ENCODE assay signal across 18 cellular contexts in genomic region chr18:45168883-45169585, GRCh38.
DNase-seq lines count a peak whose midpoint lies in the region; ATAC-seq and TF ChIP-seq lines count a peak whose summit lies in the region.
"Had no signal": no experiment of that assay in that cellular context is flagged by ENCODE, and none has a peak within 500 bp of the region (broad histone marks: within the 10 kb centered on the region; RNA-seq: fewer than 3 reads in every experiment).

No MANE protein-coding gene starts in this region.

- no peak for DNase-seq in Calu3
- DNase-seq in NB4 (ENCODE audit: low read depth): peak; percentile 2
- peak; percentile 62 for DNase-seq in choroid plexus epithelial cell (ENCODE audit: low read depth)
- no peak for DNase-seq in psoas muscle
- DNase-seq in activated naive CD4-positive, alpha-beta T cell treated with Interleukin-2 at 50 U/mL for 16 hours: no peak
- no peak for DNase-seq in CD4-positive, alpha-beta T cell
- DNase-seq in superior temporal gyrus (ENCODE audit: extremely low spot score): no peak
- no peak for DNase-seq in NCI-H1694 treated with DMSO at 0.1 percent for 48 hours (lab: John Stamatoyannopoulos, UW)
- DNase-seq: activated CD8-positive, alpha-beta memory T cell treated with anti-CD3 and anti-CD28 coated beads, Interleukin-2, amount 50 U/mL, for 48 hours; activated naive CD8-positive, alpha-beta T cell treated with anti-CD3 and anti-CD28 coated beads, Interleukin-2, amount 10 ng/mL, durations not matched to agents 7 days and 5 days; CD4-positive, alpha-beta memory T cell; NCI-H146; NCI-H774; SJCRH30 had no signal

- H3K27me3 Mint-ChIP-seq in Calu3 (ENCODE audit: unreplicated experiment): no peaks in the 10 kb centered on the region
- no peaks in the 10 kb centered on the region for H3K27me3 Mint-ChIP-seq in CD4-positive, alpha-beta T cell

- ATAC-seq in psoas muscle: peak; percentile 25 to 53 (median 46)
- no peak for ATAC-seq in CD4-positive, alpha-beta T cell (ENCODE audit: poor library complexity)
- ATAC-seq: HepG2 had no signal

- CTCF ChIA-PET in Calu3 (lab: Charles Lee): no interaction called here
- CTCF ChIA-PET in CD4-positive, alpha-beta T cell (lab: Charles Lee): no interaction called here

- H3K36me3 ChIP-seq in psoas muscle (ENCODE audit: insufficient read depth in 1 of 2, low read depth in 1 of 2): no peaks in the 10 kb centered on the region
- H3K36me3 ChIP-seq: SJCRH30 had no signal

- H3K4me1 ChIP-seq in psoas muscle: peaks cover 42% of the 10 kb centered on the region
- H3K4me1 ChIP-seq: SJCRH30 had no signal

- TF ChIP-seq POLR2A in NB4 (IDR thresholded peaks at IDR 0.05; ENCODE audit: extremely low read depth, insufficient read length): no peak

- no peaks in the 10 kb centered on the region for H3K9me3 ChIP-seq in psoas muscle
- no peaks in the 10 kb centered on the region for H3K9me3 ChIP-seq in CD4-positive, alpha-beta T cell (ENCODE audit: control insufficient read depth, low read length)
- H3K9me3 ChIP-seq: SJCRH30 had no signal

- POLR2A ChIA-PET in CD4-positive, alpha-beta T cell (lab: Charles Lee): no interaction called here

- peaks cover 55% of the 10 kb centered on the region for H3K4me1 Mint-ChIP-seq in Calu3 (ENCODE audit: low read depth, unreplicated experiment)
- H3K4me1 Mint-ChIP-seq in CD4-positive, alpha-beta T cell (ENCODE audit: low read depth): no peaks in the 10 kb centered on the region
- H3K4me1 Mint-ChIP-seq: CD4-positive, alpha-beta memory T cell had no signal

- no peak for TF ChIP-seq CTCF in Calu3 (IDR thresholded peaks at IDR 0.05; ENCODE audit: unreplicated experiment)
- TF ChIP-seq CTCF in NB4 (IDR thresholded peaks at IDR 0.05; ENCODE audit: low read depth, low read length): no peak
- TF ChIP-seq CTCF in choroid plexus epithelial cell (conservative IDR thresholded peaks at IDR 0.05; ENCODE audit: low read depth, low read length): no peak
- TF ChIP-seq CTCF in psoas muscle (IDR thresholded peaks at IDR 0.05): no peak
- no peak for TF ChIP-seq CTCF in CD4-positive, alpha-beta T cell (IDR thresholded peaks at IDR 0.05)

- no peaks in the 10 kb centered on the region for H3K9me3 Mint-ChIP-seq in Calu3 (ENCODE audit: low read depth, unreplicated experiment)
- no peaks in the 10 kb centered on the region for H3K9me3 Mint-ChIP-seq in CD4-positive, alpha-beta T cell
- H3K9me3 Mint-ChIP-seq: activated naive CD8-positive, alpha-beta T cell treated with anti-CD3 and anti-CD28 coated beads, Interleukin-2, amount 10 ng/mL, durations not matched to agents 7 days and 5 days; stimulated activated naive CD8-positive, alpha-beta T cell treated with anti-CD3 and anti-CD28 coated beads, Interleukin-15, Interleukin-2, amounts not matched to agents 100 ng/mL and 50 ng/mL, for 24 hours had no signal

- peaks cover 4% of the 10 kb centered on the region for H3K36me3 Mint-ChIP-seq in Calu3 (ENCODE audit: insufficient read depth, unreplicated experiment)
- H3K36me3 Mint-ChIP-seq in CD4-positive, alpha-beta T cell (ENCODE audit: low read depth): no peaks in the 10 kb centered on the region
- H3K36me3 Mint-ChIP-seq: activated naive CD8-positive, alpha-beta T cell treated with anti-CD3 and anti-CD28 coated beads, Interleukin-2, amount 10 ng/mL, durations not matched to agents 7 days and 5 days; CD4-positive, alpha-beta memory T cell had no signal

- peak overlapping the region; percentile 0 for H3K27ac ChIP-seq in psoas muscle
- no peak overlapping the region for H3K27ac ChIP-seq in CD4-positive, alpha-beta T cell (ENCODE audit: low read depth, low read length)
- H3K27ac ChIP-seq: SJCRH30, VCaP had no signal

- H3K27ac Mint-ChIP-seq in Calu3 (ENCODE audit: unreplicated experiment): peak overlapping the region; percentile 48
- H3K27ac Mint-ChIP-seq in CD4-positive, alpha-beta T cell: no peak overlapping the region
- H3K27ac Mint-ChIP-seq: activated naive CD8-positive, alpha-beta T cell treated with anti-CD3 and anti-CD28 coated beads, Interleukin-2, amount 10 ng/mL, durations not matched to agents 7 days and 5 days; CD4-positive, alpha-beta memory T cell; stimulated activated naive CD8-positive, alpha-beta T cell treated with anti-CD3 and anti-CD28 coated beads, Interleukin-15, Interleukin-2, amounts not matched to agents 100 ng/mL and 50 ng/mL, for 24 hours had no signal

- intact Hi-C loops in Calu3 (cut with micrococcal nuclease; ENCODE audit: unreplicated experiment): no loop called here
- intact Hi-C loops in psoas muscle (cut with DNase I): loop anchor here in 1 of 2 donors (10.0 kb wide), 1 partner anchor 166 kb away; no protein-coding TSS in a partner anchor
- intact Hi-C loops in CD4-positive, alpha-beta T cell (cut with DNase I, micrococcal nuclease): no loop called here

- H3K4me3 ChIP-seq in NB4 (ENCODE audit: low read depth, low read length) (no peak overlapping the region), choroid plexus epithelial cell (ENCODE audit: low read depth, low read length) (no peak overlapping the region), psoas muscle (no peak overlapping the region)
- H3K4me3 ChIP-seq: coronary artery, SJCRH30 had no signal

- H3K4me3 Mint-ChIP-seq in Calu3 (ENCODE audit: low read depth, unreplicated experiment): no peak overlapping the region
- H3K4me3 Mint-ChIP-seq in CD4-positive, alpha-beta T cell: no peak overlapping the region
- H3K4me3 Mint-ChIP-seq: activated naive CD8-positive, alpha-beta T cell treated with anti-CD3 and anti-CD28 coated beads, Interleukin-2, amount 10 ng/mL, durations not matched to agents 7 days and 5 days; CD4-positive, alpha-beta memory T cell; stimulated activated naive CD8-positive, alpha-beta T cell treated with anti-CD3 and anti-CD28 coated beads, Interleukin-15, Interleukin-2, amounts not matched to agents 100 ng/mL and 50 ng/mL, for 24 hours had no signal

- BruUV-seq in Calu3 (replicated peaks; lab: Mats Ljungman, UMichigan): no TSS peak

- 54 to 83% (median 67%) methylated on average over 2 of the region's 2 CpGs for WGBS in psoas muscle, 3 donors

- no peaks in the 10 kb centered on the region for H3K27me3 ChIP-seq in psoas muscle (ENCODE audit: insufficient read depth in 3 of 3, low read length in 2 of 3)
- no peaks in the 10 kb centered on the region for H3K27me3 ChIP-seq in CD4-positive, alpha-beta T cell (ENCODE audit: control insufficient read depth, insufficient read depth, low read length)
- H3K27me3 ChIP-seq: SJCRH30 had no signal

Comparison
In these comparisons a context has a peak if more than half of its experiments do, and no peak if none do; other contexts are left out.
1. DNase-seq: peak in NB4 (single experiment) and choroid plexus epithelial cell (single experiment); none in Calu3 (single experiment), psoas muscle (0 of 2), activated naive CD4-positive, alpha-beta T cell treated with Interleukin-2 at 50 U/mL for 16 hours (single experiment), CD4-positive, alpha-beta T cell (0 of 10), superior temporal gyrus (single experiment) and NCI-H1694 treated with DMSO at 0.1 percent for 48 hours (single experiment).